ENCODE assay signal across 11 cellular contexts in the genomic region with DNA sequence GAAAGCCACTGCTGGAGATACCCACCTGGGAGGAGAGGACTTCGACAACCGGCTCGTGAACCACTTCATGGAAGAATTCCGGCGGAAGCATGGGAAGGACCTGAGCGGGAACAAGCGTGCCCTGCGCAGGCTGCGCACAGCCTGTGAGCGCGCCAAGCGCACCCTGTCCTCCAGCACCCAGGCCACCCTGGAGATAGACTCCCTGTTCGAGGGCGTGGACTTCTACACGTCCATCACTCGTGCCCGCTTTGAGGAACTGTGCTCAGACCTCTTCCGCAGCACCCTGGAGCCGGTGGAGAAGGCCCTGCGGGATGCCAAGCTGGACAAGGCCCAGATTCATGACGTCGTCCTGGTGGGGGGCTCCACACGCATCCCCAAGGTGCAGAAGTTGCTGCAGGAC. TPM values are rescaled to one million over a fixed set of nuclear protein-coding genes. Genes with fewer than 3 reads are reported as not detected.
DNase-seq lines count a peak whose midpoint lies in the region; ATAC-seq, FAIRE-seq and TF ChIP-seq lines count a peak whose summit lies in the region.
"Not testable (repeated sequence)": the region's sequence is repeated elsewhere in the genome, so short reads cannot be mapped to it uniquely, and the experiment has no call there.
"Had no signal": no experiment of that assay in that cellular context is flagged by ENCODE, and none has a peak within 500 bp of the region (broad histone marks: within the 10 kb centered on the region; RNA-seq: fewer than 3 reads in every experiment).

No MANE protein-coding gene starts in this region.

- 0 out of 2 replicates have a peak overlapping the region, but pooled peaks have one; percentile 31 for H3K4me2 ChIP-seq in GM12878 (ENCODE audit: control insufficient read depth, insufficient read depth)

- ATAC-seq in CD4-positive, CD25-positive, alpha-beta regulatory T cell (ENCODE audit: low read depth in 2 of 2); activated CD8-positive, alpha-beta T cell treated with anti-CD3 and anti-CD28 coated beads for 36 hours; GM12878; Right ventricle myocardium superior (ENCODE audit: poor library complexity): not testable (repeated sequence)
- peak in 1 of 2 donors; percentile 56 for ATAC-seq in lower lobe of right lung

- H3K36me3 ChIP-seq in CD4-positive, CD25-positive, alpha-beta regulatory T cell (ENCODE audit: control insufficient read depth, insufficient read depth, low read length); HUES64 (ENCODE audit: insufficient read depth, low read length); GM12878 (ENCODE audit: control insufficient read depth in 2 of 2, insufficient read depth in 2 of 2, low read length in 1 of 2); lower lobe of right lung; ovary; suprapubic skin: not testable (repeated sequence)

- WGBS in HUES64 = 89% methylated on average over 18 of the region's 23 CpGs
- WGBS in GM12878 (ENCODE audit: insufficient coverage, insufficient replicate concordance, low lambda C conversion rate, missing lambda C conversion rate) = 93% methylated on average over 14 of the region's 23 CpGs
- WGBS in ovary, 3 donors = 38 to 62% (median 53%) methylated on average over 14 to 18 of the region's 23 CpGs
- WGBS in suprapubic skin = no CpG with 5 or more reads among the region's 23 CpGs

- not testable (repeated sequence) for TF ChIP-seq RAD21 in GM12878 (IDR thresholded peaks at IDR 0.05; ENCODE audit: insufficient read depth, low read depth, low read length)

- not testable (repeated sequence) for TF ChIP-seq POLR2A in GM12878 (IDR thresholded peaks at IDR 0.05; ENCODE audit: low read depth, low read length); ovary (IDR thresholded peaks at IDR 0.05); suprapubic skin (IDR thresholded peaks at IDR 0.05)

- CTCF ChIA-PET in activated CD8-positive, alpha-beta T cell treated with anti-CD3 and anti-CD28 coated beads for 36 hours (lab: Charles Lee); GM12878 (lab: Yijun Ruan, JAX): not testable (repeated sequence)

- not testable (repeated sequence) for H3K79me2 ChIP-seq in GM12878 (ENCODE audit: control insufficient read depth, insufficient read depth, low read length)

- intact Hi-C loops in activated CD8-positive, alpha-beta T cell treated with anti-CD3 and anti-CD28 coated beads for 36 hours (cut with micrococcal nuclease); GM12878 (cut with micrococcal nuclease; ENCODE audit: unreplicated experiment); Right ventricle myocardium superior (cut with DNase I); lower lobe of right lung (cut with DNase I): not testable (repeated sequence)
- intact Hi-C loops in ovary (cut with DNase I) = loop anchor here in 1 of 4 donors (10.0 kb wide), 1 partner anchor 121 kb away; no protein-coding TSS in a partner anchor

- POLR2A ChIA-PET in activated CD8-positive, alpha-beta T cell treated with anti-CD3 and anti-CD28 coated beads for 36 hours (lab: Charles Lee); GM12878 (lab: Charles Lee): not testable (repeated sequence)

- not testable (repeated sequence) for TF ChIP-seq CTCF in activated CD8-positive, alpha-beta T cell treated with anti-CD3 and anti-CD28 coated beads for 36 hours (IDR thresholded peaks at IDR 0.05); GM12878 (IDR thresholded peaks at IDR 0.05 in 2 of 3, conservative IDR thresholded peaks at IDR 0.05 in 1 of 3; ENCODE audit: control insufficient read depth in 2 of 3, extremely low read depth in 1 of 3, insufficient read depth in 1 of 3, low read depth in 3 of 3, low read length in 3 of 3); lower lobe of right lung (IDR thresholded peaks at IDR 0.05); ovary (IDR thresholded peaks at IDR 0.05); suprapubic skin (IDR thresholded peaks at IDR 0.05)

- peaks cover 66% of the 10 kb centered on the region for H3K27me3 Mint-ChIP-seq in CD4-positive, CD25-positive, alpha-beta regulatory T cell
- H3K27me3 Mint-ChIP-seq in activated CD8-positive, alpha-beta T cell treated with anti-CD3 and anti-CD28 coated beads for 36 hours = not testable (repeated sequence)

- not testable (repeated sequence) for H3K27me3 ChIP-seq in CD4-positive, CD25-positive, alpha-beta regulatory T cell (ENCODE audit: control insufficient read depth, insufficient read depth, low read length); GM12878 (replicated peaks in 1 of 2; ENCODE audit: control insufficient read depth in 2 of 2, insufficient read depth in 2 of 2, low read length in 1 of 2); lower lobe of right lung (ENCODE audit: low read depth); ovary; suprapubic skin
- peaks cover 48% of the 10 kb centered on the region for H3K27me3 ChIP-seq in HUES64 (ENCODE audit: insufficient read depth, low read length)

- not testable (repeated sequence) for H3K9me3 Mint-ChIP-seq in CD4-positive, CD25-positive, alpha-beta regulatory T cell; activated CD8-positive, alpha-beta T cell treated with anti-CD3 and anti-CD28 coated beads for 36 hours

- H2AFZ ChIP-seq in GM12878 (ENCODE audit: control insufficient read depth, low read depth, low read length) = not testable (repeated sequence)

- in situ Hi-C loops in GM12878 (cut with MboI) = not testable (repeated sequence)

- H3K36me3 Mint-ChIP-seq in CD4-positive, CD25-positive, alpha-beta regulatory T cell; activated CD8-positive, alpha-beta T cell treated with anti-CD3 and anti-CD28 coated beads for 36 hours (ENCODE audit: low read depth): not testable (repeated sequence)

- H4K20me1 ChIP-seq in GM12878 (ENCODE audit: control insufficient read depth, insufficient read depth) = not testable (repeated sequence)

- not testable (repeated sequence) for H3K27ac ChIP-seq in CD4-positive, CD25-positive, alpha-beta regulatory T cell (ENCODE audit: insufficient read depth, low read length, poor library complexity, severe bottlenecking); HUES64 (ENCODE audit: low read depth, low read length); GM12878 (ENCODE audit: control insufficient read depth, insufficient read depth); ovary; suprapubic skin
- peak overlapping the region; percentile 65 for H3K27ac ChIP-seq in lower lobe of right lung

- not testable (repeated sequence) for H3K4me3 ChIP-seq in CD4-positive, CD25-positive, alpha-beta regulatory T cell (ENCODE audit: low read depth, low read length); GM12878
- peak overlapping the region; percentile 52 for H3K4me3 ChIP-seq in HUES64 (ENCODE audit: low read length)
- peak overlapping the region; percentile 74 for H3K4me3 ChIP-seq in lower lobe of right lung
- peak overlapping the region; percentile 43 for H3K4me3 ChIP-seq in ovary
- peak overlapping the region; percentile 72 for H3K4me3 ChIP-seq in suprapubic skin

- SMC1A ChIA-PET in GM12878 (lab: Charles Lee; ENCODE audit: uncharacterized antibody, unreplicated experiment) = not testable (repeated sequence)

- not testable (repeated sequence) for H3K4me1 ChIP-seq in CD4-positive, CD25-positive, alpha-beta regulatory T cell (ENCODE audit: control insufficient read depth, insufficient read depth, low read length, poor library complexity, severe bottlenecking); HUES64 (ENCODE audit: insufficient read depth, low read length); GM12878 (ENCODE audit: control insufficient read depth, insufficient read depth, low read length); lower lobe of right lung; ovary (ENCODE audit: insufficient read depth)
- peaks cover 14% of the 10 kb centered on the region for H3K4me1 ChIP-seq in suprapubic skin

- not testable (repeated sequence) for DNase-seq in CD4-positive, CD25-positive, alpha-beta regulatory T cell; activated CD8-positive, alpha-beta T cell treated with anti-CD3 and anti-CD28 coated beads for 36 hours; GM12878 (ENCODE audit: low read depth, low spot score); suprapubic skin (ENCODE audit: low spot score in 2 of 2)
- DNase-seq in Right ventricle myocardium superior = peak; percentile 56
- peak; percentile 70 for DNase-seq in lower lobe of right lung
- DNase-seq in ovary = peak in 1 of 5 donors; percentile 36

- H3K4me1 Mint-ChIP-seq in CD4-positive, CD25-positive, alpha-beta regulatory T cell = peaks cover 5 to 24% (median 13%) of the 10 kb centered on the region in 4 donors
- peaks cover 16% of the 10 kb centered on the region for H3K4me1 Mint-ChIP-seq in activated CD8-positive, alpha-beta T cell treated with anti-CD3 and anti-CD28 coated beads for 36 hours (ENCODE audit: low read depth)

- H3K9ac ChIP-seq in HUES64 (ENCODE audit: low read depth, low read length); GM12878 (ENCODE audit: control insufficient read depth, insufficient read depth, low read length): not testable (repeated sequence)

- TF ChIP-seq EP300 in GM12878 (IDR thresholded peaks at IDR 0.05; ENCODE audit: borderline replicate concordance in 1 of 2, control insufficient read depth in 1 of 2, low read depth in 2 of 2, low read length in 2 of 2); ovary (IDR thresholded peaks at IDR 0.05); suprapubic skin (IDR thresholded peaks at IDR 0.05): not testable (repeated sequence)

- H3K9me3 ChIP-seq in CD4-positive, CD25-positive, alpha-beta regulatory T cell (ENCODE audit: control insufficient read depth in 2 of 2, low read length in 2 of 2); HUES64 (ENCODE audit: insufficient read depth, low read depth, low read length); GM12878 (replicated peaks; ENCODE audit: control insufficient read depth, insufficient read depth, low read length); lower lobe of right lung; ovary; suprapubic skin: not testable (repeated sequence)

- RAD21 ChIA-PET in GM12878 (lab: Charles Lee; ENCODE audit: unreplicated experiment) = not testable (repeated sequence)

- BruUV-seq in GM12878 (replicated peaks; lab: Mats Ljungman, UMichigan) = not testable (repeated sequence)

- FAIRE-seq in GM12878 (lab: Jason Lieb, UNC) = not testable (repeated sequence)

- not testable (repeated sequence) for H3K27ac Mint-ChIP-seq in CD4-positive, CD25-positive, alpha-beta regulatory T cell; activated CD8-positive, alpha-beta T cell treated with anti-CD3 and anti-CD28 coated beads for 36 hours

- peak overlapping the region in 3 of 4 donors; percentile 75 to 92 (median 89) for H3K4me3 Mint-ChIP-seq in CD4-positive, CD25-positive, alpha-beta regulatory T cell
- peak overlapping the region; percentile 69 for H3K4me3 Mint-ChIP-seq in activated CD8-positive, alpha-beta T cell treated with anti-CD3 and anti-CD28 coated beads for 36 hours

RNA-seq across cellular contexts. Expression of a gene that starts 1.0 kb away (rescaled TPM):
- total RNA-seq in CD4-positive, CD25-positive, alpha-beta regulatory T cell = not detected
- not detected for polyA plus RNA-seq in CD4-positive, CD25-positive, alpha-beta regulatory T cell
- not detected for polyA plus RNA-seq in HUES64 (2013, experiment 1 of 2)
- not detected for polyA plus RNA-seq in HUES64 (2013, experiment 2 of 2)
- total RNA-seq in activated CD8-positive, alpha-beta T cell treated with anti-CD3 and anti-CD28 coated beads for 36 hours = under 1 TPM; 0.36 to 0.45 TPM
- 16.8 and 21.0 TPM in 2 replicates for total RNA-seq in GM12878 (2013; cell fraction: nucleolus; rRNA removed)
- total RNA-seq in GM12878 (2014; rRNA removed) = 0.65 and 0.96 TPM in 2 replicates
- 0.18 and 0.36 TPM in 2 replicates for total RNA-seq in GM12878 (2014; rRNA removed; fragmentation: Illumina TruSeq; extraction: Trizol)
- total RNA-seq in GM12878 (2021) = 1.6 and 1.8 TPM in 2 replicates
- polyA plus RNA-seq in GM12878 (2011; ENCODE audit: low read depth) = 0.81 TPM
- 0.06 and 0.18 TPM in 2 replicates for polyA plus RNA-seq in GM12878 (2011; rRNA removed)
- 0.42 and 0.64 TPM in 2 replicates for polyA plus RNA-seq in GM12878 (2011; cell fraction: cytosol; rRNA removed)
- polyA plus RNA-seq in GM12878 (2011; cell fraction: nucleus; rRNA removed) = 2.0 and 4.2 TPM in 2 replicates
- 1.1 and 1.4 TPM in 2 replicates for polyA plus RNA-seq in GM12878 (2012)
- 0.12 and 0.16 TPM in 2 replicates for polyA plus RNA-seq in GM12878 (2014; fragmentation: Illumina TruSeq; extraction: Trizol)
- polyA plus RNA-seq in GM12878 (2014; fragmentation: Nextera tagmentation; extraction: Ambion mirVana) = under 1 TPM; 0.05 to 0.09 TPM
- polyA plus RNA-seq in GM12878 (2014; rRNA removed) = 1.2 and 1.5 TPM in 2 replicates
- polyA plus RNA-seq in GM12878 (2016; fragmentation: Nextera tagmentation; extraction: Ambion mirVana) = 1 to 10 TPM; 8.5 to 8.8 TPM
- polyA minus RNA-seq in GM12878 (2011; rRNA and poly(A)+ RNA removed) = 0.15 and 0.41 TPM in 2 replicates
- polyA minus RNA-seq in GM12878 (2011; cell fraction: cytosol; rRNA and poly(A)+ RNA removed) = 0.94 TPM in 1 of 2 replicates, not detected in the other
- 1.1 and 5.1 TPM in 2 replicates for polyA minus RNA-seq in GM12878 (2011; cell fraction: nucleus; rRNA and poly(A)+ RNA removed)
- 1.3 TPM for total RNA-seq in Right ventricle myocardium superior
- 13.0 TPM for total RNA-seq in lower lobe of right lung
- total RNA-seq in ovary = 1 to 10 TPM; 1.2 to 7.9 (median 2.7) TPM
- polyA plus RNA-seq in ovary = 1 to 10 TPM in 1 of 2 donors, under 1 TPM in 1; 0.87 to 1.4 TPM
- total RNA-seq in suprapubic skin = 1 to 10 TPM; 3.6 to 8.1 (median 5.3) TPM
- total RNA-seq: myocyte had no signal

RNA-seq across cellular contexts. Expression of a gene that starts 20.1 kb away (rescaled TPM):
- not detected for total RNA-seq in CD4-positive, CD25-positive, alpha-beta regulatory T cell
- polyA plus RNA-seq in CD4-positive, CD25-positive, alpha-beta regulatory T cell = under 1 TPM in 2 of 4 donors, not detected in 2; 0.17 to 0.76 TPM
- polyA plus RNA-seq in HUES64 (2013, experiment 1 of 2) = 0.20 TPM
- polyA plus RNA-seq in HUES64 (2013, experiment 2 of 2) = 0.89 TPM
- total RNA-seq in activated CD8-positive, alpha-beta T cell treated with anti-CD3 and anti-CD28 coated beads for 36 hours = not detected
- 7.9 and 10.6 TPM in 2 replicates for total RNA-seq in GM12878 (2013; cell fraction: nucleolus; rRNA removed)
- total RNA-seq in GM12878 (2014; rRNA removed) (5.0 and 5.7 TPM in 2 replicates), GM12878 (2014; rRNA removed; fragmentation: Illumina TruSeq; extraction: Trizol) (5.3 and 7.0 TPM in 2 replicates), GM12878 (2021) (6.4 and 6.9 TPM in 2 replicates), Right ventricle myocardium superior (13.6 TPM), lower lobe of right lung (223 TPM), ovary (10 to 100 TPM; 11.2 to 28.2 (median 15.1) TPM), suprapubic skin (10 to 100 TPM in 2 of 4 donors, 1 to 10 TPM in 2; 4.3 to 27.8 (median 8.3) TPM)
- polyA plus RNA-seq in GM12878 (2011; ENCODE audit: low read depth) = 0.41 TPM
- polyA plus RNA-seq in GM12878 (2011; rRNA removed) (2.3 and 3.7 TPM in 2 replicates), GM12878 (2014; fragmentation: Illumina TruSeq; extraction: Trizol) (7.4 and 9.3 TPM in 2 replicates), GM12878 (2014; fragmentation: Nextera tagmentation; extraction: Ambion mirVana) (1 to 10 TPM; 3.8 to 4.2 TPM), GM12878 (2014; rRNA removed) (3.2 and 3.3 TPM in 2 replicates), GM12878 (2016; fragmentation: Nextera tagmentation; extraction: Ambion mirVana) (1 to 10 TPM; 3.1 to 3.6 TPM), ovary (10 to 100 TPM in 1 of 2 donors, 1 to 10 TPM in 1; 6.9 to 74.0 TPM)
- 1.0 TPM in 2 replicates for polyA plus RNA-seq in GM12878 (2011; cell fraction: cytosol; rRNA removed)
- polyA plus RNA-seq in GM12878 (2011; cell fraction: nucleus; rRNA removed) = 2.4 and 2.9 TPM in 2 replicates
- polyA plus RNA-seq in GM12878 (2012) = 1.2 and 1.4 TPM in 2 replicates
- 1.5 and 1.8 TPM in 2 replicates for polyA minus RNA-seq in GM12878 (2011; rRNA and poly(A)+ RNA removed)
- 0.53 and 1.0 TPM in 2 replicates for polyA minus RNA-seq in GM12878 (2011; cell fraction: cytosol; rRNA and poly(A)+ RNA removed)
- 1.3 and 2.4 TPM in 2 replicates for polyA minus RNA-seq in GM12878 (2011; cell fraction: nucleus; rRNA and poly(A)+ RNA removed)
- total RNA-seq: HT-29, myocyte had no signal

RNA-seq across cellular contexts. Expression of a gene that starts 24.3 kb away (rescaled TPM):
- total RNA-seq in CD4-positive, CD25-positive, alpha-beta regulatory T cell = not detected
- polyA plus RNA-seq in CD4-positive, CD25-positive, alpha-beta regulatory T cell = under 1 TPM in 3 of 4 donors, not detected in 1; 0.52 to 0.83 (median 0.79) TPM
- not detected for polyA plus RNA-seq in HUES64 (2013, experiment 1 of 2)
- polyA plus RNA-seq in HUES64 (2013, experiment 2 of 2) = not detected
- total RNA-seq in activated CD8-positive, alpha-beta T cell treated with anti-CD3 and anti-CD28 coated beads for 36 hours = under 1 TPM; 0.27 to 0.36 TPM
- total RNA-seq in GM12878 (2013; cell fraction: nucleolus; rRNA removed) = not detected in 2 replicates
- 0.05 TPM in 1 of 2 replicates, not detected in the other for total RNA-seq in GM12878 (2014; rRNA removed)
- not detected in 2 replicates for total RNA-seq in GM12878 (2014; rRNA removed; fragmentation: Illumina TruSeq; extraction: Trizol)
- 0.10 TPM in 1 of 2 replicates, not detected in the other for total RNA-seq in GM12878 (2021)
- polyA plus RNA-seq in GM12878 (2011; ENCODE audit: low read depth) = not detected
- polyA plus RNA-seq in GM12878 (2011; rRNA removed) = not detected in 2 replicates
- polyA plus RNA-seq in GM12878 (2011; cell fraction: cytosol; rRNA removed) = not detected in 2 replicates
- 0.06 TPM in 1 of 2 replicates, not detected in the other for polyA plus RNA-seq in GM12878 (2011; cell fraction: nucleus; rRNA removed)
- not detected in 2 replicates for polyA plus RNA-seq in GM12878 (2012)
- polyA plus RNA-seq in GM12878 (2014; fragmentation: Illumina TruSeq; extraction: Trizol) = not detected in 2 replicates
- not detected for polyA plus RNA-seq in GM12878 (2014; fragmentation: Nextera tagmentation; extraction: Ambion mirVana)
- polyA plus RNA-seq in GM12878 (2014; rRNA removed) = not detected in 2 replicates
- polyA plus RNA-seq in GM12878 (2016; fragmentation: Nextera tagmentation; extraction: Ambion mirVana) = under 1 TPM in 1 of 2 experiments, not detected in 1; 0.09 TPM
- polyA minus RNA-seq in GM12878 (2011; rRNA and poly(A)+ RNA removed) = 0.10 TPM in 1 of 2 replicates, not detected in the other
- not detected in 2 replicates for polyA minus RNA-seq in GM12878 (2011; cell fraction: cytosol; rRNA and poly(A)+ RNA removed)
- not detected in 2 replicates for polyA minus RNA-seq in GM12878 (2011; cell fraction: nucleus; rRNA and poly(A)+ RNA removed)
- total RNA-seq in Right ventricle myocardium superior = 23.0 TPM
- 323 TPM for total RNA-seq in lower lobe of right lung
- 10 to 100 TPM in 1 of 7 donors, 1 to 10 TPM in 6; 4.7 to 24.2 (median 6.6) TPM for total RNA-seq in ovary
- 10 to 100 TPM in 1 of 2 donors, 1 to 10 TPM in 1; 7.7 to 44.3 TPM for polyA plus RNA-seq in ovary
- 1 to 10 TPM in 3 of 4 donors, under 1 TPM in 1; 0.98 to 5.3 (median 1.4) TPM for total RNA-seq in suprapubic skin
- total RNA-seq: HT-29, M059J, myocyte had no signal

Comparison
In these comparisons a context has a peak if more than half of its experiments do, and no peak if none do; other contexts are left out.
1. RNA of a gene that starts 24.3 kb away (total RNA-seq): 323 TPM in lower lobe of right lung (single experiment); 23.0 TPM in Right ventricle myocardium superior (single experiment), 4.7 to 24.2 TPM in ovary, 0.98 to 5.3 TPM in suprapubic skin, 0.27 to 0.36 TPM in activated CD8-positive, alpha-beta T cell treated with anti-CD3 and anti-CD28 coated beads for 36 hours, not detected in CD4-positive, CD25-positive, alpha-beta regulatory T cell (single experiment) and 0.05 to 0.10 TPM in GM12878; every median in the first group is over 10 times any median in the second.